In the genomic region with DNA sequence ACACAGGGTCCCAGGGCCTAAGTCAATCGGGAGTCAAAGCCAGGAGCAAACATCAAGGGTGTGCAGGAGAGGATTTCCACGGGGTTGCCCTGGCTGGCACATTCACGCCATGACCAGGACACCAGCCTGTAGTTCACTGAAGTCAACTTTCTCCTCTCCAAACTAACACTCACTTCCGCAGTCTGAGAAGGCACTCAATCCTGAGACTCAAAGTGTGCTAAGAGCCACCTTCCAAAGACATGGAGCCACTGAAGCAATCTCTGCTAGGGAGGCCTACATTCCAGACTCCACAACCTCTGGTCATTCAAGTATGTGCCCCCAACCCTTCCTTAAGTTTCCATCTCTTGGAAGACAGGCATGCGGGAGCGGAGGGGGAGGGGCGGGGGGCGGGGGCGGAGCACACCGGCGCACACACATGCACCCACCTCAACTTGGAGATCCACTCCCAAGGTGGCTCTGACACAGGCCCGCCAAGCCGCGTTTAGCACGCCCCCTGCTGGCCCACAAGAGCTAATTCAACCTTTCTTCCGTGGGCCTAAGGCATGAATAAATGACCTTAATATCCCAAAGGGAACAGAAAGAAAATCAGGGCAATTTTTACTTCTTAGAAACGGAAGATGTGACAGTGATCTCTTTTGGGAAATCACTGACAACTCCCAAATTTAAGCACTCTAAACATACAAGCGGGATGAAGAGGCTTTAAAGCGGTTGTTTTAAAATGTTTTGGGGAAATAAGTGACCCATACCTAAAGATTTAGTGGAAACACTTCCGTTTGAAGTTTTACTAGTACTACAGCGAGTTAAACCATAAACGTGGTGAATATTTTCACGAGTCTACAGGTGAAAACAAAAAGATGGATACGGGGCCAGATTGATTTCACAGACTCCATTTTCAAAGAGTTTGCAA, we compare ENCODE assay signal across 8 cellular contexts. TPM values are rescaled to one million over a fixed set of nuclear protein-coding genes. Genes with fewer than 3 reads are reported as not detected.
A peak's percentile ranks its signal among the peaks of the same experiment; 100 is the strongest.
DNase-seq lines count a peak whose midpoint lies in the region; ATAC-seq and TF ChIP-seq lines count a peak whose summit lies in the region.

No MANE protein-coding gene starts in this region.

- peaks cover 11% of the 10 kb centered on the region for H3K27me3 Mint-ChIP-seq in Caco-2 (ENCODE audit: insufficient read depth, unreplicated experiment)
- peaks cover 3% of the 10 kb centered on the region for H3K27me3 Mint-ChIP-seq in activated T-helper 17 cell treated with anti-CD3 and anti-CD28 coated beads, Interleukin-2, amount 50 U/mL, for 72 hours

- no peaks in the 10 kb centered on the region for H3K79me2 ChIP-seq in PC-3 (ENCODE audit: low read length)

- ATAC-seq in PC-3 = peak; percentile 23; the same call in 1 of the 2 replicates
- ATAC-seq in activated T-helper 17 cell treated with anti-CD3 and anti-CD28 coated beads, Interleukin-2, amount 50 U/mL, for 72 hours (replicated peaks) = no peak
- ATAC-seq in foreskin keratinocyte = peak; percentile 37
- ATAC-seq in HG03135 (IDR thresholded peaks at IDR 0.05; ENCODE audit: unreplicated experiment) = no peak
- ATAC-seq in GM19452 (IDR thresholded peaks at IDR 0.05; ENCODE audit: unreplicated experiment) = no peak

- H3K9me2 ChIP-seq in PC-3 (replicated peaks; ENCODE audit: low read length) = no peaks in the 10 kb centered on the region

- H3K27me3 ChIP-seq in Caco-2 (replicated peaks; ENCODE audit: control insufficient read depth, insufficient read depth, low read length) (no peaks in the 10 kb centered on the region), HUES6 (ENCODE audit: control insufficient read depth, insufficient read depth, low read length) (peaks cover 20% of the 10 kb centered on the region), PC-3 (ENCODE audit: low read length) (peaks cover 11% of the 10 kb centered on the region), foreskin keratinocyte (peaks cover 11% of the 10 kb centered on the region), ovary (no peaks in the 10 kb centered on the region)

- intact Hi-C loops in Caco-2 (cut with micrococcal nuclease; ENCODE audit: unreplicated experiment) (no loop called here), PC-3 (cut with micrococcal nuclease) (no loop called here), ovary (cut with DNase I) (no loop called here)

- H3K36me3 Mint-ChIP-seq in Caco-2 (ENCODE audit: insufficient read depth, unreplicated experiment) = peaks cover 9% of the 10 kb centered on the region
- H3K36me3 Mint-ChIP-seq in activated T-helper 17 cell treated with anti-CD3 and anti-CD28 coated beads, Interleukin-2, amount 50 U/mL, for 72 hours (ENCODE audit: low read depth) = peaks cover 6% of the 10 kb centered on the region

- no peaks in the 10 kb centered on the region for H4K20me1 ChIP-seq in PC-3 (ENCODE audit: low read length)

- H3K4me3 ChIP-seq in Caco-2 (ENCODE audit: low read depth, low read length) (no peak overlapping the region), HUES6 (ENCODE audit: low read depth, low read length) (0 out of 2 replicates have a peak overlapping the region, but pooled peaks have one; percentile 42), PC-3 (ENCODE audit: low read length) (no peak overlapping the region), ovary (no peak overlapping the region)

- POLR2A ChIA-PET in Caco-2 (lab: Charles Lee) (no interaction called here), PC-3 (lab: Charles Lee; ENCODE audit: unreplicated experiment) (no interaction called here)

- CTCF ChIA-PET in Caco-2 (lab: Charles Lee) (interaction anchor here (0.5 to 0.7 kb wide), 2 partner anchors 11 to 283 kb away, joined by 4 to 7 read pairs; no protein-coding TSS in a partner anchor), PC-3 (lab: Charles Lee) (interaction anchor here (0.6 kb wide), 1 partner anchor 225 kb away, joined by 3 read pairs; no protein-coding TSS in a partner anchor)

- peak in 1 of 2 experiments; percentile 63 for DNase-seq in Caco-2
- peak; percentile 65 for DNase-seq in PC-3
- peak; percentile 1 to 13 for DNase-seq in foreskin keratinocyte
- DNase-seq in ovary = peak in 4 of 5 donors; percentile 40 to 70 (median 46)

- H3K4me1 ChIP-seq in Caco-2 = no peaks in the 10 kb centered on the region; the same call in 1 of the 2 replicates
- peaks cover 4% of the 10 kb centered on the region for H3K4me1 ChIP-seq in HUES6 (ENCODE audit: control insufficient read depth, insufficient read depth, low read length)
- H3K4me1 ChIP-seq in PC-3 (ENCODE audit: insufficient read depth, low read length) = no peaks in the 10 kb centered on the region; the same call in 1 of the 2 replicates
- no peaks in the 10 kb centered on the region for H3K4me1 ChIP-seq in foreskin keratinocyte
- H3K4me1 ChIP-seq in ovary (ENCODE audit: insufficient read depth) = peaks cover 1% of the 10 kb centered on the region

- TF ChIP-seq EP300 in ovary (IDR thresholded peaks at IDR 0.05) = no peak

- 37 to 38% (median 38%) methylated on average over 24 of the region's 24 CpGs for WGBS in ovary, 3 donors

- no peak overlapping the region for H3K4me2 ChIP-seq in PC-3 (ENCODE audit: low read length)

- peak overlapping the region; percentile 12 for H3K4me3 Mint-ChIP-seq in Caco-2 (ENCODE audit: unreplicated experiment)
- H3K4me3 Mint-ChIP-seq in activated T-helper 17 cell treated with anti-CD3 and anti-CD28 coated beads, Interleukin-2, amount 50 U/mL, for 72 hours = peak overlapping the region; percentile 17

- no peaks in the 10 kb centered on the region for H3K9me3 ChIP-seq in Caco-2
- peaks cover 9% of the 10 kb centered on the region for H3K9me3 ChIP-seq in HUES6 (ENCODE audit: control insufficient read depth, insufficient read depth, low read depth, low read length)
- H3K9me3 ChIP-seq in PC-3 (ENCODE audit: low read length) = no peaks in the 10 kb centered on the region
- H3K9me3 ChIP-seq in ovary = no peaks in the 10 kb centered on the region

- TF ChIP-seq CTCF in Caco-2 (IDR thresholded peaks at IDR 0.05; ENCODE audit: insufficient read depth in 1 of 2, low read depth in 1 of 2, low read length in 1 of 2, severe bottlenecking in 1 of 2, unreplicated experiment in 1 of 2) (peak; percentile 77 to 85), PC-3 (conservative IDR thresholded peaks at IDR 0.05; ENCODE audit: low read depth, low read length) (peak; percentile 81), foreskin keratinocyte (conservative IDR thresholded peaks at IDR 0.05) (peak; percentile 75), ovary (IDR thresholded peaks at IDR 0.05) (peak in 1 of 3 donors; percentile 24)

- no TSS peak for BruUV-seq in Caco-2 (replicated peaks; lab: Mats Ljungman, UMichigan)
- no TSS peak for BruUV-seq in PC-3 (replicated peaks; lab: Mats Ljungman, UMichigan)

- TF ChIP-seq POLR2A in ovary (IDR thresholded peaks at IDR 0.05) = no peak

- H3K4me1 Mint-ChIP-seq in Caco-2 (ENCODE audit: low read depth, unreplicated experiment) = peaks cover 6% of the 10 kb centered on the region
- peaks cover 6% of the 10 kb centered on the region for H3K4me1 Mint-ChIP-seq in activated T-helper 17 cell treated with anti-CD3 and anti-CD28 coated beads, Interleukin-2, amount 50 U/mL, for 72 hours

- H3F3A ChIP-seq in PC-3 (ENCODE audit: low read length, unreplicated experiment) = no peaks in the 10 kb centered on the region

- H3K36me3 ChIP-seq in Caco-2 (ENCODE audit: control insufficient read depth, insufficient read depth, low read length) (no peaks in the 10 kb centered on the region), HUES6 (ENCODE audit: control insufficient read depth, insufficient read depth, low read length) (no peaks in the 10 kb centered on the region), PC-3 (ENCODE audit: low read depth, low read length) (no peaks in the 10 kb centered on the region), ovary (no peaks in the 10 kb centered on the region)

- no peak overlapping the region for H3K27ac Mint-ChIP-seq in Caco-2 (ENCODE audit: unreplicated experiment)
- H3K27ac Mint-ChIP-seq in activated T-helper 17 cell treated with anti-CD3 and anti-CD28 coated beads, Interleukin-2, amount 50 U/mL, for 72 hours = no peak overlapping the region

- no peak overlapping the region for H3K9ac ChIP-seq in HUES6 (ENCODE audit: low read length)
- H3K9ac ChIP-seq in PC-3 (ENCODE audit: low read length) = no peak overlapping the region

- no peak overlapping the region for H2AFZ ChIP-seq in PC-3 (ENCODE audit: low read length)

- H3K27ac ChIP-seq in HUES6 (ENCODE audit: low read depth, low read length) (no peak overlapping the region), PC-3 (ENCODE audit: low read length) (no peak overlapping the region), foreskin keratinocyte (no peak overlapping the region), ovary (no peak overlapping the region)

- no peaks in the 10 kb centered on the region for H3K9me3 Mint-ChIP-seq in Caco-2 (ENCODE audit: unreplicated experiment)
- H3K9me3 Mint-ChIP-seq in activated T-helper 17 cell treated with anti-CD3 and anti-CD28 coated beads, Interleukin-2, amount 50 U/mL, for 72 hours = no peaks in the 10 kb centered on the region

RNA-seq across cellular contexts. Expression of gene OTUD7A, which starts 2.7 kb away (rescaled TPM):
- total RNA-seq in Caco-2 (2022) (0.18 TPM in 1 of 2 replicates, not detected in the other), PC-3 (2014; rRNA removed) (not detected in 2 replicates), foreskin keratinocyte (0.11 TPM in 1 of 2 replicates, not detected in the other), ovary (1 to 10 TPM; 2.0 to 7.4 (median 3.8) TPM)
- total RNA-seq in activated T-helper 17 cell treated with anti-CD3 and anti-CD28 coated beads, Interleukin-2, amount 50 U/mL, for 72 hours = 1 to 10 TPM in 1 of 2 donors, under 1 TPM in 1; 0.61 to 5.1 TPM
- polyA plus RNA-seq in foreskin keratinocyte (not detected in 2 replicates), ovary (1 to 10 TPM in 1 of 2 donors, under 1 TPM in 1; 0.67 to 1.5 TPM)

Comparison
In these comparisons a context has a peak if more than half of its experiments do, and no peak if none do; other contexts are left out.
1. ATAC-seq: peak in PC-3 (single experiment) and foreskin keratinocyte (single experiment); none in activated T-helper 17 cell treated with anti-CD3 and anti-CD28 coated beads, Interleukin-2, amount 50 U/mL, for 72 hours (single experiment), HG03135 (single experiment) and GM19452 (single experiment).